In genomic region chr2:24922556-24922955, GRCh38 we compare ENCODE assay signal across 13 cellular contexts. TPM values are rescaled to one million over a fixed set of nuclear protein-coding genes. Genes with fewer than 3 reads are reported as not detected.
DNase-seq lines count a peak whose midpoint lies in the region; ATAC-seq and TF ChIP-seq lines count a peak whose summit lies in the region.
"Had no signal": no experiment of that assay in that cellular context is flagged by ENCODE, and none has a peak within 500 bp of the region (broad histone marks: within the 10 kb centered on the region; RNA-seq: fewer than 3 reads in every experiment).

No MANE protein-coding gene starts in this region.

- intact Hi-C loops in HCT116 (cut with micrococcal nuclease), result no loop called here

- H3K36me3 ChIP-seq in CD4-positive, CD25-positive, alpha-beta regulatory T cell (ENCODE audit: control insufficient read depth, insufficient read depth, low read length), result no peaks in the 10 kb centered on the region
- no peaks in the 10 kb centered on the region; a peak in 1 of 4 replicates for H3K36me3 ChIP-seq in HCT116 (ENCODE audit: control insufficient read depth in 1 of 2, insufficient read depth in 2 of 2, low read length in 2 of 2)
- H3K36me3 ChIP-seq: BE2C had no signal

- BruUV-seq in HCT116 (replicated peaks; lab: Mats Ljungman, UMichigan), result TSS peak; percentile 30

- H3K4me2 ChIP-seq in HCT116 (ENCODE audit: low read length), result no peak overlapping the region

- TF ChIP-seq CTCF in HCT116 (IDR thresholded peaks at IDR 0.05 in 2 of 3, conservative IDR thresholded peaks at IDR 0.05 in 1 of 3; ENCODE audit: borderline replicate concordance in 1 of 3, insufficient read depth in 1 of 3, low read depth in 2 of 3, low read length in 2 of 3) (no peak), osteocyte (IDR thresholded peaks at IDR 0.05) (no peak), foreskin fibroblast (IDR thresholded peaks at IDR 0.05; ENCODE audit: low read depth, low read length) (no peak)

- no peak overlapping the region for H3K9ac ChIP-seq in HCT116 (ENCODE audit: low read length)
- H3K9ac ChIP-seq: GM23248 had no signal

- CTCF ChIA-PET in HCT116 (lab: Charles Lee), result no interaction called here

- H3K79me2 ChIP-seq in HCT116 (ENCODE audit: insufficient read depth, low read length), result peaks cover 20% of the 10 kb centered on the region

- peaks cover 2 to 28% (median 20%) of the 10 kb centered on the region in 4 donors for H3K4me1 Mint-ChIP-seq in CD4-positive, CD25-positive, alpha-beta regulatory T cell
- peaks cover 22% of the 10 kb centered on the region for H3K4me1 Mint-ChIP-seq in osteocyte (ENCODE audit: unreplicated experiment)

- H3K4me1 ChIP-seq in CD4-positive, CD25-positive, alpha-beta regulatory T cell (ENCODE audit: control insufficient read depth, insufficient read depth, low read length, poor library complexity, severe bottlenecking), result peaks cover 39% of the 10 kb centered on the region
- peaks cover 5 to 20% of the 10 kb centered on the region in 2 experiments; a peak in 3 of 4 replicates for H3K4me1 ChIP-seq in HCT116 (ENCODE audit: control insufficient read depth in 1 of 2, insufficient read depth in 2 of 2, low read length in 2 of 2)
- H3K4me1 ChIP-seq: BE2C had no signal

- H3K27me3 Mint-ChIP-seq in CD4-positive, CD25-positive, alpha-beta regulatory T cell, result peaks cover 7% of the 10 kb centered on the region
- H3K27me3 Mint-ChIP-seq in osteocyte (ENCODE audit: unreplicated experiment), result no peaks in the 10 kb centered on the region

- no peak for TF ChIP-seq POLR2A in HCT116 (IDR thresholded peaks at IDR 0.05; ENCODE audit: borderline replicate concordance, extremely low read depth, insufficient read depth, insufficient read length)

- H3K9me3 Mint-ChIP-seq in CD4-positive, CD25-positive, alpha-beta regulatory T cell, result peaks cover 0 to 2% (median 0%) of the 10 kb centered on the region in 7 donors
- H3K9me3 Mint-ChIP-seq in osteocyte (ENCODE audit: unreplicated experiment), result no peaks in the 10 kb centered on the region
- H3K9me3 Mint-ChIP-seq: CD8-positive, alpha-beta T cell had no signal

- H2AFZ ChIP-seq in HCT116 (ENCODE audit: low read depth, low read length, poor library complexity, severe bottlenecking), result no peak overlapping the region
- H2AFZ ChIP-seq: GM23248 had no signal

- no peaks in the 10 kb centered on the region for H3K9me2 ChIP-seq in HCT116 (ENCODE audit: insufficient read depth)

- no peak overlapping the region for H3K4me3 ChIP-seq in CD4-positive, CD25-positive, alpha-beta regulatory T cell (ENCODE audit: low read depth, low read length)
- H3K4me3 ChIP-seq in HCT116 (replicated peaks in 1 of 2; ENCODE audit: low read depth in 1 of 2, low read length in 2 of 2) (no peak overlapping the region), foreskin fibroblast (ENCODE audit: low read depth in 1 of 2, low read length in 2 of 2) (no peak overlapping the region)
- H3K4me3 ChIP-seq: GM23248 had no signal

- H4K20me1 ChIP-seq in HCT116 (ENCODE audit: insufficient read depth), result no peaks in the 10 kb centered on the region

- POLR2A ChIA-PET in HCT116 (lab: Charles Lee), result no interaction called here

- H3K9me3 ChIP-seq in CD4-positive, CD25-positive, alpha-beta regulatory T cell (ENCODE audit: control insufficient read depth in 2 of 2, low read length in 2 of 2), result no peaks in the 10 kb centered on the region
- H3K9me3 ChIP-seq in HCT116 (ENCODE audit: control insufficient read depth in 1 of 2, insufficient read depth in 1 of 2, low read depth in 1 of 2, low read length in 2 of 2), result no peaks in the 10 kb centered on the region
- H3K9me3 ChIP-seq: BE2C had no signal

- no peak overlapping the region for H3K27ac Mint-ChIP-seq in CD4-positive, CD25-positive, alpha-beta regulatory T cell
- H3K27ac Mint-ChIP-seq in osteocyte (ENCODE audit: unreplicated experiment), result no peak overlapping the region
- H3K27ac Mint-ChIP-seq: CD8-positive, alpha-beta T cell had no signal

- H3K27ac ChIP-seq in CD4-positive, CD25-positive, alpha-beta regulatory T cell (ENCODE audit: insufficient read depth, low read length, poor library complexity, severe bottlenecking), result no peak overlapping the region
- no peak overlapping the region for H3K27ac ChIP-seq in HCT116 (ENCODE audit: low read depth, low read length)
- peak overlapping the region; percentile 59 for H3K27ac ChIP-seq in substantia nigra (ENCODE audit: low read depth, low read length, poor library complexity, severe bottlenecking)
- H3K27ac ChIP-seq: C4-2B, GM23248, HL-60 had no signal

- DNase-seq in CD4-positive, CD25-positive, alpha-beta regulatory T cell, result no peak
- DNase-seq in HCT116 (ENCODE audit: low read depth, low spot score), result no peak
- DNase-seq in osteocyte (ENCODE audit: extremely low spot score, unreplicated experiment), result no peak
- DNase-seq in substantia nigra (lab: John Stamatoyannopoulos, UW), result no peak
- DNase-seq in SK-N-DZ (ENCODE audit: low spot score), result no peak
- DNase-seq in foreskin fibroblast, result no peak
- DNase-seq: BE2C; CD8-positive, alpha-beta T cell; DMS53; GM23248 had no signal

- H3K4me3 Mint-ChIP-seq in CD4-positive, CD25-positive, alpha-beta regulatory T cell, result peak overlapping the region in 3 of 4 donors; percentile 8 to 39 (median 11)
- H3K4me3 Mint-ChIP-seq in osteocyte (ENCODE audit: unreplicated experiment), result peak overlapping the region; percentile 12
- H3K4me3 Mint-ChIP-seq: CD8-positive, alpha-beta T cell had no signal

- RAD21 ChIA-PET in HCT116 (lab: Charles Lee; ENCODE audit: low non-redundant PET in 1 of 2, low total read pairs in 2 of 2, uncharacterized antibody in 2 of 2, unreplicated experiment in 2 of 2), result no interaction called here

- no peaks in the 10 kb centered on the region for H3K36me3 Mint-ChIP-seq in CD4-positive, CD25-positive, alpha-beta regulatory T cell
- no peaks in the 10 kb centered on the region for H3K36me3 Mint-ChIP-seq in osteocyte (ENCODE audit: unreplicated experiment)

- no peak for ATAC-seq in CD4-positive, CD25-positive, alpha-beta regulatory T cell (ENCODE audit: low read depth in 2 of 2)
- ATAC-seq in HCT116, result no peak
- ATAC-seq in GM19455 (IDR thresholded peaks at IDR 0.05; ENCODE audit: unreplicated experiment), result no peak
- ATAC-seq: CD8-positive, alpha-beta T cell had no signal

- TF ChIP-seq RAD21 in HCT116 (IDR thresholded peaks at IDR 0.05; ENCODE audit: low read depth), result no peak

- peaks cover 2% of the 10 kb centered on the region for H3K27me3 ChIP-seq in CD4-positive, CD25-positive, alpha-beta regulatory T cell (ENCODE audit: control insufficient read depth, insufficient read depth, low read length)
- H3K27me3 ChIP-seq in HCT116 (ENCODE audit: insufficient read depth, low read length), result no peaks in the 10 kb centered on the region
- H3K27me3 ChIP-seq: BE2C had no signal

TF ChIP-seq in HCT116, 20 proteins besides CTCF, POLR2A, EP300 and RAD21 (continues in another document):
- TF ChIP-seq CEBPB (IDR thresholded peaks at IDR 0.05; ENCODE audit: low read depth) (no peak), REST (IDR thresholded peaks at IDR 0.05; ENCODE audit: low read depth) (no peak), POLR2AphosphoS5 (IDR thresholded peaks at IDR 0.05; ENCODE audit: low read depth, low read length) (no peak), SIN3A (IDR thresholded peaks at IDR 0.05; ENCODE audit: low read depth) (no peak), CBX3 (IDR thresholded peaks at IDR 0.05; ENCODE audit: low read depth) (no peak), EZH2 (IDR thresholded peaks at IDR 0.05) (no peak), TCF7L2 (IDR thresholded peaks at IDR 0.05; ENCODE audit: borderline replicate concordance, extremely low read depth, insufficient read depth, insufficient read length) (no peak), SP1 (IDR thresholded peaks at IDR 0.05; ENCODE audit: low read depth) (no peak), SRF (IDR thresholded peaks at IDR 0.05; ENCODE audit: low read depth) (no peak), ELF1 (IDR thresholded peaks at IDR 0.05; ENCODE audit: borderline replicate concordance, low read depth) (no peak), ZNF274 (IDR thresholded peaks at IDR 0.05; ENCODE audit: low read depth, low read length) (no peak)

RNA-seq across cellular contexts. Expression of gene ADCY3, which starts 2.5 kb away (rescaled TPM):
- total RNA-seq in CD4-positive, CD25-positive, alpha-beta regulatory T cell, result 67.6 TPM
- polyA plus RNA-seq in CD4-positive, CD25-positive, alpha-beta regulatory T cell, result 10 to 100 TPM in 2 of 4 donors, 1 to 10 TPM in 2; 3.8 to 12.8 (median 7.5) TPM
- total RNA-seq in HCT116 (2021; ENCODE audit: unreplicated experiment) (71.1 TPM), osteocyte (99.9 and 118 TPM in 2 replicates)
- polyA plus RNA-seq in HCT116 (2012), result 58.2 and 63.5 TPM in 2 replicates
- polyA plus RNA-seq in SK-N-DZ (2014; cell fraction: cytosol; rRNA removed), result 21.3 and 27.5 TPM in 2 replicates
- 76.3 and 141 TPM in 2 replicates for polyA plus RNA-seq in SK-N-DZ (2014; cell fraction: nucleus; rRNA removed)

RNA-seq across cellular contexts. Expression of gene DNAJC27, which starts 49.2 kb away (rescaled TPM):
- total RNA-seq in CD4-positive, CD25-positive, alpha-beta regulatory T cell, result 14.6 TPM
- polyA plus RNA-seq in CD4-positive, CD25-positive, alpha-beta regulatory T cell, result 1 to 10 TPM; 2.7 to 7.3 (median 5.4) TPM
- total RNA-seq in HCT116 (2021; ENCODE audit: unreplicated experiment), result 4.6 TPM
- 0.95 and 1.1 TPM in 2 replicates for polyA plus RNA-seq in HCT116 (2012)
- total RNA-seq in osteocyte, result 7.0 and 7.3 TPM in 2 replicates
- polyA plus RNA-seq in SK-N-DZ (2014; cell fraction: cytosol; rRNA removed), result 2.1 and 2.3 TPM in 2 replicates
- polyA plus RNA-seq in SK-N-DZ (2014; cell fraction: nucleus; rRNA removed), result 5.6 and 14.4 TPM in 2 replicates
